Comparison of ENCODE assay signal across 5 cellular contexts in the genomic region with DNA sequence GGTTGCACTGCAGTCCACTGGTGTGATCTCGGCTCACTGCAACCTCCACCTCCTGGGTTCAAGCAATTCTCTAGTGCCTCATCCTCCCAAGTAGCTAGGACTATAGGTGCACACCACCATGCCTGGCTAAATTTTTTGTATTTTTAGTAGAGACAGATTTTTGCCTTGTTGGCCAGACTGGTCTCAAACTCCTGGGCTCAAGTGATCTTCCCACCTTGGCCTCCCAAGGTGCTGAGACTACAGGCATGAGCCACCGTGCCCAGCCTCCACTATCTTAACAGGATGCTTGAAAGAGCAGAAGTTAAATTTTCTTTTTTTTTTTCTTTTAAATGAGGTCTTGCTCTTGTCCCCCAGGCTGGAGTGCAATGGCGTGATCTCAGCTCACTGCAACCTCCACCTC. TPM values are rescaled to one million over a fixed set of nuclear protein-coding genes. Genes with fewer than 3 reads are reported as not detected.
"Had no signal": no experiment of that assay in that cellular context is flagged by ENCODE, and none has a peak within 500 bp of the region (broad histone marks: within the 10 kb centered on the region; RNA-seq: fewer than 3 reads in every experiment).

No MANE protein-coding gene starts in this region.

RNA-seq across cellular contexts. Expression of gene PLA2G2F, which starts 8.6 kb away (rescaled TPM):
- total RNA-seq: K562, M059J, Right ventricle myocardium superior, SJSA1 had no signal

RNA-seq across cellular contexts. Expression of gene PLA2G2D, which starts 11.2 kb away (rescaled TPM):
- total RNA-seq: K562, M059J, PC-3, Right ventricle myocardium superior, SJSA1 had no signal

RNA-seq across cellular contexts. Expression of gene UBXN10, which starts 55.4 kb away (rescaled TPM):
- total RNA-seq: M059J, PC-3, SJSA1 had no signal

RNA-seq across cellular contexts. Expression of gene PLA2G2C, which starts 55.8 kb away (rescaled TPM):
- total RNA-seq: M059J, PC-3, Right ventricle myocardium superior, SJSA1 had no signal
